In genomic region chr20:50885781-50886180, GRCh38 we compare ENCODE assay signal across 13 cellular contexts.
"Had no signal": no experiment of that assay in that cellular context is flagged by ENCODE, and none has a peak within 500 bp of the region (broad histone marks: within the 10 kb centered on the region; RNA-seq: fewer than 3 reads in every experiment).

No MANE protein-coding gene starts in this region.

- H3K36me3 ChIP-seq: prostate gland had no signal

- ATAC-seq: foreskin keratinocyte had no signal

- H3K4me3 Mint-ChIP-seq: naive thymus-derived CD8-positive, alpha-beta T cell had no signal

- H3K9me3 ChIP-seq: mucosa of descending colon, prostate gland, right lobe of liver, transverse colon had no signal

- H3K9me3 Mint-ChIP-seq: activated T-helper 2 cell treated with anti-CD3 and anti-CD28 coated beads, Interferon-gamma antibody, Interleukin-2, Interleukin-4, amounts not matched to agents 10 μg/mL and 5 μg/mL and 100 μg/mL, durations not matched to agents 14 hours and 24 hours and 36 hours had no signal

- H3K4me1 ChIP-seq: foreskin keratinocyte, prostate gland, right lobe of liver, transverse colon had no signal

- H3K27me3 ChIP-seq: foreskin keratinocyte, right lobe of liver, transverse colon had no signal

- DNase-seq: activated naive CD4-positive, alpha-beta T cell treated with anti-CD3 and anti-CD28 coated beads, Interleukin-2, amount 50 U/mL, for 16 hours; mucosa of descending colon; naive thymus-derived CD8-positive, alpha-beta T cell; nucleus accumbens; right lobe of liver; stimulated activated CD4-positive, alpha-beta T cell treated with anti-CD3 and anti-CD28 coated beads, Interleukin-1b, Interleukin-23, amount 100 ng/mL, for 48 hours; stimulated activated naive CD4-positive, alpha-beta T cell; substantia nigra; T1000; transverse colon had no signal

- H3K4me3 ChIP-seq: mucosa of descending colon, prostate gland, right lobe of liver, transverse colon had no signal

- H3K27me3 Mint-ChIP-seq: naive thymus-derived CD8-positive, alpha-beta T cell had no signal

- H3K27ac ChIP-seq: foreskin keratinocyte, prostate gland, right lobe of liver, transverse colon had no signal

- H3K27ac Mint-ChIP-seq: activated T-helper 2 cell treated with anti-CD3 and anti-CD28 coated beads, Interferon-gamma antibody, Interleukin-2, Interleukin-4, amounts not matched to agents 10 μg/mL and 5 μg/mL and 100 μg/mL, durations not matched to agents 14 hours and 24 hours and 36 hours had no signal
